Comparison of ENCODE assay signal across 10 cellular contexts in the genomic region with DNA sequence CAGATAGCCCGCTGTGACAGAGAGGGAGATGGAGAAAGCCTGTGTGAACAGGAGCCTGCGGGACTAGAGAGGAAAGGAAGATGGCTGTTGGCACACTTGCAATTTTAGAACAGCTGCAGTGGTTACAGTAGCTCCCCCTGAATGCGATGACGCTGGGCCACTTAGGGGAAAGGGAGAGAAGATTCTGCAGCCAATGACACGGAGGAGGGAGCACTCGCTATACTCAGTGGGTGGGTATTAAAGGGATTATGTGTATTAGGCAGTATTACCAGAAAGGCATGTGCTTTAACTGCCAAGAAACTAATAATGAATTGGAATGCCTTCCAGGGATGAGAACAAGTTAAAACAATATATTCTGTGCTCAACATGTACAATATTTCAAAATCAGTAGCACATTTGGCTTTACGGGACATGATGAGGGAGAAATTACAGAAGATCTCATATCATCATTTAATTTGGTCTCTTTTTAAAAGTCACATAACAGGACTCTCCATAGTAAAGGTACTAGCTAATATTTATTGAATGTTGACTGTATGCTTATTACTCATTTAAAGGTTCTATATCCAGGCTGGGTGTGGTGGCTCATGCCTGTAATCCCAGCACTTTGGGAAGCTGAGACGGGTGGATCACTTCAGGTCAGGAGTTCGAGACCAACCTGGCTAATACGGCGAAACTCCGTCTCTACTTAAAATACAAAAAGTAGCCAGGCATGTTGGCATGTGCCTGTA. TPM values are rescaled to one million over a fixed set of nuclear protein-coding genes. Genes with fewer than 3 reads are reported as not detected.
DNase-seq lines count a peak whose midpoint lies in the region; ATAC-seq and TF ChIP-seq lines count a peak whose summit lies in the region.
"Had no signal": no experiment of that assay in that cellular context is flagged by ENCODE, and none has a peak within 500 bp of the region (broad histone marks: within the 10 kb centered on the region; RNA-seq: fewer than 3 reads in every experiment).

No MANE protein-coding gene starts in this region.

- no peak for TF ChIP-seq CTCF in body of pancreas (IDR thresholded peaks at IDR 0.05)
- no peak for TF ChIP-seq CTCF in PC-9 (conservative IDR thresholded peaks at IDR 0.05)

- POLR2A ChIA-PET in PC-9 (lab: Charles Lee; ENCODE audit: unreplicated experiment) = interaction anchor here (0.6 kb wide), 1 partner anchor 43 kb away, joined by 3 read pairs; no protein-coding TSS in a partner anchor

- peaks cover 38% of the 10 kb centered on the region for H3K27me3 Mint-ChIP-seq in activated T-helper 2 cell treated with anti-CD3 and anti-CD28 coated beads, Interferon-gamma antibody, Interleukin-2, Interleukin-4, amounts not matched to agents 10 μg/mL and 5 μg/mL and 100 μg/mL, durations not matched to agents 14 hours and 24 hours and 36 hours (ENCODE audit: low read depth)

- H4K20me1 ChIP-seq in PC-9 (ENCODE audit: insufficient read depth) = no peaks in the 10 kb centered on the region

- H3K4me1 ChIP-seq in body of pancreas (peaks cover 4% of the 10 kb centered on the region), PC-9 (replicated peaks; ENCODE audit: insufficient read depth) (peaks cover 11% of the 10 kb centered on the region)

- H3K36me3 ChIP-seq in body of pancreas (replicated peaks in 1 of 2; ENCODE audit: insufficient read depth in 1 of 2, low read depth in 2 of 2) = no peaks in the 10 kb centered on the region
- H3K36me3 ChIP-seq in PC-9 (ENCODE audit: low read depth) = no peaks in the 10 kb centered on the region
- H3K36me3 ChIP-seq: neutrophil had no signal

- H3K4me3 ChIP-seq in body of pancreas (no peak overlapping the region), PC-9 (no peak overlapping the region)

- H3K4me1 Mint-ChIP-seq in activated T-helper 2 cell treated with anti-CD3 and anti-CD28 coated beads, Interferon-gamma antibody, Interleukin-2, Interleukin-4, amounts not matched to agents 10 μg/mL and 5 μg/mL and 100 μg/mL, durations not matched to agents 14 hours and 24 hours and 36 hours (ENCODE audit: low read depth) = peaks cover 14% of the 10 kb centered on the region

- no peaks in the 10 kb centered on the region for H3K36me3 Mint-ChIP-seq in activated T-helper 2 cell treated with anti-CD3 and anti-CD28 coated beads, Interferon-gamma antibody, Interleukin-2, Interleukin-4, amounts not matched to agents 10 μg/mL and 5 μg/mL and 100 μg/mL, durations not matched to agents 14 hours and 24 hours and 36 hours (ENCODE audit: low read depth)
- H3K36me3 Mint-ChIP-seq: CD8-positive, alpha-beta memory T cell had no signal

- H3K4me3 Mint-ChIP-seq in activated T-helper 2 cell treated with anti-CD3 and anti-CD28 coated beads, Interferon-gamma antibody, Interleukin-2, Interleukin-4, amounts not matched to agents 10 μg/mL and 5 μg/mL and 100 μg/mL, durations not matched to agents 14 hours and 24 hours and 36 hours (ENCODE audit: low read depth) = no peak overlapping the region
- H3K4me3 Mint-ChIP-seq: CD8-positive, alpha-beta memory T cell had no signal

- TF ChIP-seq POLR2A in body of pancreas (IDR thresholded peaks at IDR 0.05) = no peak

- intact Hi-C loops in body of pancreas (cut with DNase I) (no loop called here), left colon (cut with DNase I, micrococcal nuclease) (no loop called here), PC-9 (cut with micrococcal nuclease; ENCODE audit: unreplicated experiment) (no loop called here)
- intact Hi-C loops in activated T-helper 2 cell treated with anti-CD3 and anti-CD28 coated beads, Interferon-gamma antibody, Interleukin-2, Interleukin-4, amounts not matched to agents 10 μg/mL and 5 μg/mL and 100 μg/mL, durations not matched to agents 14 hours and 24 hours and 36 hours (cut with micrococcal nuclease) = no loop called here

- H3K27me3 ChIP-seq in body of pancreas = no peaks in the 10 kb centered on the region
- no peaks in the 10 kb centered on the region for H3K27me3 ChIP-seq in PC-9 (ENCODE audit: insufficient read depth, low read depth)
- H3K27me3 ChIP-seq: neutrophil had no signal

- no peaks in the 10 kb centered on the region for H3K9me2 ChIP-seq in PC-9 (ENCODE audit: insufficient read depth)

- WGBS in body of pancreas, 2 donors = 79 to 81% methylated on average over 12 of the region's 12 CpGs

- no peak overlapping the region for H3K4me2 ChIP-seq in PC-9

- H3K79me2 ChIP-seq in PC-9 (ENCODE audit: low read depth) = no peaks in the 10 kb centered on the region

- no TSS peak for BruUV-seq in PC-9 (replicated peaks; lab: Mats Ljungman, UMichigan)

- no peak overlapping the region for H3K27ac Mint-ChIP-seq in activated T-helper 2 cell treated with anti-CD3 and anti-CD28 coated beads, Interferon-gamma antibody, Interleukin-2, Interleukin-4, amounts not matched to agents 10 μg/mL and 5 μg/mL and 100 μg/mL, durations not matched to agents 14 hours and 24 hours and 36 hours
- H3K27ac Mint-ChIP-seq: CD8-positive, alpha-beta memory T cell had no signal

- peak; percentile 21 for ATAC-seq in body of pancreas
- ATAC-seq in left colon = no peak
- ATAC-seq in GM18858 (IDR thresholded peaks at IDR 0.05; ENCODE audit: unreplicated experiment) = no peak

- DNase-seq in AG08396 (ENCODE audit: low spot score) (peak; percentile 51), NCI-H1092 treated with DMSO at 0.1 percent for 48 hours (lab: John Stamatoyannopoulos, UW) (peak; percentile 37), body of pancreas (no peak), left colon (peak; percentile 43 to 59), PC-9 (no peak)
- DNase-seq in activated T-helper 2 cell treated with anti-CD3 and anti-CD28 coated beads, Interferon-gamma antibody, Interleukin-2, Interleukin-4, amounts not matched to agents 10 μg/mL and 5 μg/mL and 100 μg/mL, durations not matched to agents 14 hours and 24 hours and 36 hours (ENCODE audit: low spot score) = no peak
- no peak for DNase-seq in stimulated activated CD4-positive, alpha-beta T cell treated with anti-CD3 and anti-CD28 coated beads, Interleukin-12 subunit alpha, Interleukin-12 subunit beta, amount 100 ng/mL, for 4 hours
- DNase-seq: CD8-positive, alpha-beta memory T cell had no signal

- H3K9me3 Mint-ChIP-seq in activated T-helper 2 cell treated with anti-CD3 and anti-CD28 coated beads, Interferon-gamma antibody, Interleukin-2, Interleukin-4, amounts not matched to agents 10 μg/mL and 5 μg/mL and 100 μg/mL, durations not matched to agents 14 hours and 24 hours and 36 hours = no peaks in the 10 kb centered on the region
- H3K9me3 Mint-ChIP-seq: CD8-positive, alpha-beta memory T cell had no signal

- H3K9me3 ChIP-seq in body of pancreas (no peaks in the 10 kb centered on the region), PC-9 (ENCODE audit: insufficient read depth, low read depth) (no peaks in the 10 kb centered on the region)
- H3K9me3 ChIP-seq: neutrophil had no signal

- no peaks in the 10 kb centered on the region for H3F3A ChIP-seq in PC-9 (ENCODE audit: insufficient read depth, low read depth)

- CTCF ChIA-PET in PC-9 (lab: Charles Lee) = no interaction called here

- H3K27ac ChIP-seq in body of pancreas (no peak overlapping the region), PC-9 (no peak overlapping the region)
- H3K27ac ChIP-seq: neutrophil had no signal

- H2AFZ ChIP-seq in PC-9 = no peak overlapping the region

RNA-seq across cellular contexts. Expression of a gene that starts 35.9 kb away (rescaled TPM):
- 1,000 to 10,000 TPM in 1 of 2 donors, 100 to 1,000 TPM in 1; 412 to 1,093 TPM for total RNA-seq in body of pancreas
- total RNA-seq in left colon = 100 to 1,000 TPM; 220 to 877 TPM
- total RNA-seq in activated T-helper 2 cell treated with anti-CD3 and anti-CD28 coated beads, Interferon-gamma antibody, Interleukin-2, Interleukin-4, amounts not matched to agents 10 μg/mL and 5 μg/mL and 100 μg/mL, durations not matched to agents 14 hours and 24 hours and 36 hours = 24.7 and 27.8 TPM in 2 replicates
- 84.6 and 154 TPM in 2 replicates for total RNA-seq in PC-9 (2021)

Comparison
In these comparisons a context has a peak if more than half of its experiments do, and no peak if none do; other contexts are left out.
1. DNase-seq: peak in AG08396 (single experiment), NCI-H1092 treated with DMSO at 0.1 percent for 48 hours (single experiment) and left colon (2 of 2); none in body of pancreas (0 of 4), activated T-helper 2 cell treated with anti-CD3 and anti-CD28 coated beads, Interferon-gamma antibody, Interleukin-2, Interleukin-4, amounts not matched to agents 10 μg/mL and 5 μg/mL and 100 μg/mL, durations not matched to agents 14 hours and 24 hours and 36 hours (single experiment), PC-9 (0 of 2) and stimulated activated CD4-positive, alpha-beta T cell treated with anti-CD3 and anti-CD28 coated beads, Interleukin-12 subunit alpha, Interleukin-12 subunit beta, amount 100 ng/mL, for 4 hours (single experiment).